In the genomic region with DNA sequence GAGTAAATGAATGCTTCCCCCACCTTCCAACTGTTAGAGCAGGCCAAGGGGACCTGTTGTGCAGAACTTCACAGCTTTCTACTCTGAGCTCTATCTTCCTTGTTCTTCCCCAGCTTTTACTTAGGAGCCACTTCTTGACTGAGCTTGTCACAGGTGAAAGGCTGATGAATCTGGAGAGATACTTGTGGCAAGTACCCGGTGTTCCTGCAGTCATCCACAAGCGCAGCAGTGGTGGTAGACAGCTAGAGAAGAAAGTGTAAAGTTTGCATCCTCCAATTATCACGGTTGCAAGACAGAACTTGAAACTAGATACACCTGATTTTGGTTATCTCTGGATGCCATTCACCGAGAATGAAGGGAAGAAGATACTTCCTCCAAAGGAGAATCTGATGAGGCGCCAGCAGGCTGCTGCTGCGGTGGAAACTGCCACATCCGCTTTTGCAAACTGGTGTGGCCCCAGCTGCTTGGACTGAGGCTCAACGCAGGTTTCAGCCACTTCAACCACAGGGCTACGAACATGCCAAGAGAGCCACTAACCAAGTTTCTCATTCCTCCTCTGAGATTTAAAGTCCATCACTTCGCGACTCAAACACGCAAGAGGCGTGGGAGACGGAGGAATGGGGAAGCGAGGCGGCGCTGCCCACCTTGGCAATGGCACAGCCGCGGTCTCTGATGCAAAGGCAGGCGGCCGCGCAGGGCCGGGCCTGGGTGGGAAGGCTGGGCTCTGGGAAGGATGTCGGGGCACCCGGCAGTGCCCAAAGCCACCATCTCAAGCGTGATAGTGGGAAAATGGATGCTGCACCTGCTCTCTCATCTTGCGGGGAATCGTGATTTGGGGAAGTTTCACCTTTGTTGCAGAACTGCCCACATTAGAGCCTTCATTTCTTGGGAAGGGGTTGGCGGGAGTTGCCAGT, we compare ENCODE assay signal across 8 cellular contexts. TPM values are rescaled to one million over a fixed set of nuclear protein-coding genes. Genes with fewer than 3 reads are reported as not detected.
A peak's percentile ranks its signal among the peaks of the same experiment; 100 is the strongest.
DNase-seq lines count a peak whose midpoint lies in the region; ATAC-seq, FAIRE-seq and TF ChIP-seq lines count a peak whose summit lies in the region.

No MANE protein-coding gene starts in this region.

- no peaks in the 10 kb centered on the region for H3K27me3 ChIP-seq in mammary epithelial cell (ENCODE audit: insufficient read depth, low read length)
- H3K27me3 ChIP-seq in right lobe of liver = no peaks in the 10 kb centered on the region

- 95% methylated on average over 28 of the region's 29 CpGs for WGBS in A549 (ENCODE audit: missing lambda C conversion rate)
- WGBS in mammary epithelial cell (ENCODE audit: low coverage, missing lambda C conversion rate) = 1% methylated on average over 18 of the region's 29 CpGs
- WGBS in right lobe of liver (ENCODE audit: insufficient coverage, low coverage, low lambda C conversion rate, missing lambda C conversion rate) = 37% methylated on average over 23 of the region's 29 CpGs

- POLR2A ChIA-PET in A549 (lab: Yijun Ruan, JAX) = no interaction called here
- POLR2A ChIA-PET in RWPE1 (lab: Yijun Ruan, JAX; ENCODE audit: low non-redundant PET) = interaction anchor here (0.7 kb wide), 1 partner anchor 10 kb away, joined by 3 read pairs; no protein-coding TSS in a partner anchor

- ATAC-seq in A549 (no peak), GM18858 (IDR thresholded peaks at IDR 0.05; ENCODE audit: unreplicated experiment) (peak; percentile 66), HG02981 (IDR thresholded peaks at IDR 0.05; ENCODE audit: unreplicated experiment) (peak; percentile 80), right lobe of liver (peak in 1 of 4 donors; percentile 3)
- peak; percentile 82 for ATAC-seq in stimulated activated naive CD8-positive, alpha-beta T cell treated with anti-CD3 and anti-CD28 coated beads, Interleukin-15, amount 100 ng/mL, for 72 hours

- FAIRE-seq in A549 (lab: Jason Lieb, UNC) = no peak

- H3K27ac ChIP-seq in A549 = no peak overlapping the region; a peak in 1 of 6 replicates
- peak overlapping the region; percentile 94 for H3K27ac ChIP-seq in RWPE1
- H3K27ac ChIP-seq in mammary epithelial cell (ENCODE audit: insufficient read depth, low read depth, low read length) = peak overlapping the region; percentile 97
- peak overlapping the region in 1 of 3 donors; percentile 79 for H3K27ac ChIP-seq in right lobe of liver

- no peak for TF ChIP-seq POLR2A in A549 (IDR thresholded peaks at IDR 0.05; ENCODE audit: low read length)
- TF ChIP-seq POLR2A in right lobe of liver (IDR thresholded peaks at IDR 0.05) = no peak

- no peaks in the 10 kb centered on the region for H4K20me1 ChIP-seq in mammary epithelial cell (ENCODE audit: insufficient read depth, low read length)

- TF ChIP-seq EP300 in A549 (IDR thresholded peaks at IDR 0.05) = no peak

- peak overlapping the region; percentile 85 for H3K4me2 ChIP-seq in A549
- H3K4me2 ChIP-seq in mammary epithelial cell (ENCODE audit: insufficient read depth, low read depth, low read length) = peak overlapping the region; percentile 87

- H3K36me3 ChIP-seq in mammary epithelial cell (ENCODE audit: insufficient read depth, low read length) = no peaks in the 10 kb centered on the region
- H3K36me3 ChIP-seq in right lobe of liver = no peaks in the 10 kb centered on the region

- no peak overlapping the region for H3K27ac Mint-ChIP-seq in stimulated activated naive CD8-positive, alpha-beta T cell treated with anti-CD3 and anti-CD28 coated beads, Interleukin-15, amount 100 ng/mL, for 72 hours

- intact Hi-C loops in mammary epithelial cell (cut with micrococcal nuclease) = loop anchor here (2.0 to 5.0 kb wide), 4 partner anchors 45 to 193 kb away; no protein-coding TSS in a partner anchor
- intact Hi-C loops in right lobe of liver (cut with DNase I) = no loop called here

- CTCF ChIA-PET in A549 (lab: Yijun Ruan, JAX) = interaction anchor here (0.6 kb wide), 1 partner anchor 18 kb away, joined by 3 read pairs; no protein-coding TSS in a partner anchor
- CTCF ChIA-PET in RWPE1 (lab: Yijun Ruan, JAX) = interaction anchor here (0.6 kb wide), 1 partner anchor 40 kb away, joined by 6 read pairs; no protein-coding TSS in a partner anchor
- CTCF ChIA-PET in mammary epithelial cell (lab: Charles Lee; ENCODE audit: low non-redundant PET) = interaction anchor here (0.9 kb wide), 1 partner anchor 291 kb away, joined by 5 read pairs; no protein-coding TSS in a partner anchor

- H3K27me3 Mint-ChIP-seq in stimulated activated naive CD8-positive, alpha-beta T cell treated with anti-CD3 and anti-CD28 coated beads, Interleukin-15, amount 100 ng/mL, for 72 hours = peaks cover 39% of the 10 kb centered on the region

- in situ Hi-C loops in mammary epithelial cell (cut with MboI; ENCODE audit: low sequenced_read_pairs in 2 of 2) = no loop called here

- TF ChIP-seq CTCF in A549 (IDR thresholded peaks at IDR 0.05) (no peak), RWPE1 (conservative IDR thresholded peaks at IDR 0.05; ENCODE audit: low read depth) (no peak; the same call in 1 of the 2 replicates), mammary epithelial cell (conservative IDR thresholded peaks at IDR 0.05 in 1 of 2, IDR thresholded peaks at IDR 0.05 in 1 of 2; ENCODE audit: extremely low read depth in 1 of 2, insufficient read depth in 1 of 2, low read depth in 1 of 2, low read length in 2 of 2) (peak in 1 of 2 donors; percentile 41), right lobe of liver (IDR thresholded peaks at IDR 0.05) (peak in 1 of 4 donors; percentile 8)

- dilution Hi-C loops in mammary epithelial cell (cut with HindIII; ENCODE audit: low sequenced_read_pairs) = no loop called here

- H3K9me3 ChIP-seq in A549 (no peaks in the 10 kb centered on the region), mammary epithelial cell (replicated peaks; ENCODE audit: insufficient read depth, low read length) (no peaks in the 10 kb centered on the region), right lobe of liver (no peaks in the 10 kb centered on the region)

- TF ChIP-seq RAD21 in A549 (conservative IDR thresholded peaks at IDR 0.05 in 1 of 2, IDR thresholded peaks at IDR 0.05 in 1 of 2) = no peak

- peaks cover 3% of the 10 kb centered on the region; the same call in 1 of the 3 replicates for H3K4me1 ChIP-seq in A549
- H3K4me1 ChIP-seq in mammary epithelial cell (ENCODE audit: insufficient read depth, low read length) = peaks cover 31% of the 10 kb centered on the region
- H3K4me1 ChIP-seq in right lobe of liver = no peaks in the 10 kb centered on the region

- peak overlapping the region; percentile 82 to 90 for H3K4me3 Mint-ChIP-seq in stimulated activated naive CD8-positive, alpha-beta T cell treated with anti-CD3 and anti-CD28 coated beads, Interleukin-15, amount 100 ng/mL, for 72 hours

- DNase-seq in A549 (ENCODE audit: low read depth in 1 of 2, low spot score in 1 of 2) (no peak), RWPE1 (ENCODE audit: low spot score) (no peak), mammary epithelial cell (peak; percentile 66), right lobe of liver (peak in 2 of 3 donors; percentile 30 to 63), NCI-H446 (lab: John Stamatoyannopoulos, UW) (no peak)
- DNase-seq in stimulated activated naive CD8-positive, alpha-beta T cell treated with anti-CD3 and anti-CD28 coated beads, Interleukin-15, amount 100 ng/mL, for 72 hours = peak; percentile 42 to 69

- peaks cover 27% of the 10 kb centered on the region for H3K4me1 Mint-ChIP-seq in stimulated activated naive CD8-positive, alpha-beta T cell treated with anti-CD3 and anti-CD28 coated beads, Interleukin-15, amount 100 ng/mL, for 72 hours

- H3K79me2 ChIP-seq in mammary epithelial cell (ENCODE audit: insufficient read depth, low read length) = peaks cover 31% of the 10 kb centered on the region

- peak overlapping the region; percentile 98 for H3K9ac ChIP-seq in mammary epithelial cell (ENCODE audit: insufficient read depth, low read length)

- peak overlapping the region; percentile 46 for H2AFZ ChIP-seq in mammary epithelial cell (ENCODE audit: low read depth, low read length)

- no TSS peak for BruUV-seq in mammary epithelial cell (replicated peaks; lab: Mats Ljungman, UMichigan)

- H3K9me3 Mint-ChIP-seq in stimulated activated naive CD8-positive, alpha-beta T cell treated with anti-CD3 and anti-CD28 coated beads, Interleukin-15, amount 100 ng/mL, for 72 hours = no peaks in the 10 kb centered on the region

- peak overlapping the region; percentile 59; the same call in 2 of the 3 replicates for H3K4me3 ChIP-seq in A549
- H3K4me3 ChIP-seq in mammary epithelial cell (replicated peaks in 1 of 3; ENCODE audit: insufficient read depth in 1 of 3, low read depth in 2 of 3, low read length in 3 of 3) = peak overlapping the region; percentile 54 to 81 (median 56)
- peak overlapping the region; percentile 63 to 72 (median 71) for H3K4me3 ChIP-seq in right lobe of liver

TF ChIP-seq in A549, 52 proteins besides CTCF, POLR2A, EP300 and RAD21 (continues in another document):
- no peak for TF ChIP-seq JUN (IDR thresholded peaks at IDR 0.05)
- TF ChIP-seq HES2 (IDR thresholded peaks at IDR 0.05) = no peak
- TF ChIP-seq NFE2L2 (conservative IDR thresholded peaks at IDR 0.05; ENCODE audit: low read length) = no peak
- TF ChIP-seq ZSCAN20 (CRISPR knock-in tag; IDR thresholded peaks at IDR 0.05) = no peak

RNA-seq across cellular contexts. Expression of gene FHIP1A, which starts 1.3 kb away (rescaled TPM):
- polyA plus RNA-seq in A549 (2011; rRNA removed) (0.09 and 0.13 TPM in 2 replicates), A549 (2017; fragmentation: RNase III; extraction: RNeasy Plus Mini Kit Qiagen cat#74134 plus additional on column Dnase treatment) (0.09 to 0.11 TPM (median 0.09 TPM) in 3 replicates), mammary epithelial cell (14.3 TPM)
- polyA plus RNA-seq in A549 (2012; cell fraction: cytosol; rRNA removed) = 0.01 and 0.03 TPM in 2 replicates
- polyA plus RNA-seq in A549 (2012; cell fraction: nucleus; rRNA removed) = 0.04 TPM in 1 of 2 replicates, not detected in the other
- 0.25 and 0.29 TPM in 2 replicates for polyA minus RNA-seq in A549 (2011; rRNA and poly(A)+ RNA removed)
- total RNA-seq in mammary epithelial cell (10 to 100 TPM; 33.0 to 38.5 TPM), right lobe of liver (1 to 10 TPM in 5 of 6 experiments, under 1 TPM in 1; 0.74 to 5.7 (median 3.2) TPM)
- 49.6 TPM for polyA minus RNA-seq in mammary epithelial cell

Comparison
In these comparisons a context has a peak if more than half of its experiments do, and no peak if none do; other contexts are left out.
1. ATAC-seq: peak in GM18858 (single experiment), HG02981 (single experiment) and stimulated activated naive CD8-positive, alpha-beta T cell treated with anti-CD3 and anti-CD28 coated beads, Interleukin-15, amount 100 ng/mL, for 72 hours (single experiment); none in A549 (0 of 2).
2. DNase-seq: peak in mammary epithelial cell (single experiment), right lobe of liver (2 of 3) and stimulated activated naive CD8-positive, alpha-beta T cell treated with anti-CD3 and anti-CD28 coated beads, Interleukin-15, amount 100 ng/mL, for 72 hours (2 of 2); none in A549 (0 of 2), RWPE1 (single experiment) and NCI-H446 (0 of 2).
3. H3K27ac ChIP-seq: peak in RWPE1 (single experiment) and mammary epithelial cell (single experiment); none in A549 (0 of 2).
4. RNA of gene FHIP1A, which starts 1.3 kb away (total RNA-seq): 33.0 to 38.5 TPM in mammary epithelial cell; 0.74 to 5.7 TPM in right lobe of liver; every median in the first group is over 4 times any median in the second.
5. Peak in every context shown above with its lines, with median percentiles within 50 percentile points of each other: H3K4me3 ChIP-seq.